In genomic region chr10:688621-689426, GRCh38 we compare ENCODE assay signal across 1 cellular context.
TF ChIP-seq lines count a peak whose summit lies in the region.

No MANE protein-coding gene starts in this region.

TF ChIP-seq in GM23338, 12 proteins besides CTCF, POLR2A, EP300 and RAD21 (continued from another document):
- TF ChIP-seq ZNF462 (CRISPR knock-in tag; IDR thresholded peaks at IDR 0.05) (no peak), ETS1 (IDR thresholded peaks at IDR 0.05) (no peak), POLR2AphosphoS5 (IDR thresholded peaks at IDR 0.05; ENCODE audit: low read depth) (no peak), REST (IDR thresholded peaks at IDR 0.05; ENCODE audit: unreplicated experiment) (no peak), JUNB (IDR thresholded peaks at IDR 0.05; ENCODE audit: unreplicated experiment) (no peak), NANOG (IDR thresholded peaks at IDR 0.05; ENCODE audit: borderline replicate concordance) (no peak), STAT1 (IDR thresholded peaks at IDR 0.05; ENCODE audit: unreplicated experiment) (no peak), CREB1 (CRISPR knock-in tag; IDR thresholded peaks at IDR 0.05; ENCODE audit: low read depth) (no peak), EZH2 (IDR thresholded peaks at IDR 0.05; ENCODE audit: low read depth, unreplicated experiment) (no peak), EZH2phosphoT487 (IDR thresholded peaks at IDR 0.05; ENCODE audit: unreplicated experiment) (no peak), ZNF114 (CRISPR knock-in tag; IDR thresholded peaks at IDR 0.05) (no peak)
